ENCODE assay signal across 14 cellular contexts in genomic region chr1:184930645-184931044, GRCh38. TPM values are rescaled to one million over a fixed set of nuclear protein-coding genes. Genes with fewer than 3 reads are reported as not detected.
DNase-seq lines count a peak whose midpoint lies in the region; ATAC-seq and TF ChIP-seq lines count a peak whose summit lies in the region.
"Had no signal": no experiment of that assay in that cellular context is flagged by ENCODE, and none has a peak within 500 bp of the region (broad histone marks: within the 10 kb centered on the region; RNA-seq: fewer than 3 reads in every experiment).

No MANE protein-coding gene starts in this region.

- H3K4me1 Mint-ChIP-seq in CD4-positive, alpha-beta T cell (ENCODE audit: low read depth): no peaks in the 10 kb centered on the region
- peaks cover 13% of the 10 kb centered on the region for H3K4me1 Mint-ChIP-seq in Caco-2 (ENCODE audit: low read depth, unreplicated experiment)
- H3K4me1 Mint-ChIP-seq: B cell had no signal

- no peaks in the 10 kb centered on the region for H3K79me2 ChIP-seq in MM.1S (ENCODE audit: low read length)

- intact Hi-C loops in CD4-positive, alpha-beta T cell (cut with DNase I, micrococcal nuclease): no loop called here
- intact Hi-C loops in esophagus squamous epithelium (cut with DNase I) (no loop called here), Caco-2 (cut with micrococcal nuclease; ENCODE audit: unreplicated experiment) (loop anchor here (1.0 to 2.0 kb wide), 2 partner anchors 25 to 44 kb away; partner anchors contain the start of gene NIBAN1)

- H3K4me1 ChIP-seq in HEK293 (ENCODE audit: control insufficient read depth, insufficient read depth, low read length) (peaks cover 6% of the 10 kb centered on the region), esophagus squamous epithelium (peaks cover 0 to 42% (median 10%) of the 10 kb centered on the region in 3 donors), MM.1S (ENCODE audit: low read length) (no peaks in the 10 kb centered on the region), Caco-2 (peaks cover 10% of the 10 kb centered on the region; the same call in 1 of the 2 replicates)

- no peaks in the 10 kb centered on the region for H3K27me3 ChIP-seq in CD4-positive, alpha-beta T cell (ENCODE audit: control insufficient read depth, insufficient read depth, low read length)
- H3K27me3 ChIP-seq in esophagus squamous epithelium: no peaks in the 10 kb centered on the region
- H3K27me3 ChIP-seq in MM.1S (replicated peaks; ENCODE audit: insufficient read depth, low read length): no peaks in the 10 kb centered on the region
- H3K27me3 ChIP-seq in Caco-2 (replicated peaks; ENCODE audit: control insufficient read depth, insufficient read depth, low read length): no peaks in the 10 kb centered on the region
- H3K27me3 ChIP-seq: upper lobe of right lung had no signal

- no peaks in the 10 kb centered on the region for H3K36me3 Mint-ChIP-seq in CD4-positive, alpha-beta T cell (ENCODE audit: low read depth)
- peaks cover 5% of the 10 kb centered on the region for H3K36me3 Mint-ChIP-seq in Caco-2 (ENCODE audit: insufficient read depth, unreplicated experiment)

- H3K4me3 ChIP-seq in HEK293 (ENCODE audit: low read depth, low read length) (no peak overlapping the region), esophagus squamous epithelium (peak overlapping the region in 1 of 4 donors; percentile 19), MM.1S (ENCODE audit: low read length) (no peak overlapping the region), Caco-2 (ENCODE audit: low read depth, low read length) (no peak overlapping the region)
- H3K4me3 ChIP-seq: upper lobe of right lung had no signal

- 84 to 86% methylated on average over 3 of the region's 3 CpGs for WGBS in esophagus squamous epithelium, 2 donors

- POLR2A ChIA-PET in CD4-positive, alpha-beta T cell (lab: Charles Lee): no interaction called here
- POLR2A ChIA-PET in HEK293 (lab: Yijun Ruan, JAX) (no interaction called here), Caco-2 (lab: Charles Lee) (no interaction called here)

- no peak overlapping the region for H3K27ac Mint-ChIP-seq in CD4-positive, alpha-beta T cell
- no peak overlapping the region for H3K27ac Mint-ChIP-seq in Caco-2 (ENCODE audit: unreplicated experiment)
- H3K27ac Mint-ChIP-seq: B cell, IgD-negative memory B cell, nephron progenitor cell had no signal

- no peak overlapping the region for H3K9ac ChIP-seq in MM.1S (ENCODE audit: low read length)

- H3K9me3 Mint-ChIP-seq in CD4-positive, alpha-beta T cell: peaks cover 6% of the 10 kb centered on the region
- peaks cover 18% of the 10 kb centered on the region for H3K9me3 Mint-ChIP-seq in Caco-2 (ENCODE audit: unreplicated experiment)

- H3K27ac ChIP-seq in CD4-positive, alpha-beta T cell (ENCODE audit: low read depth, low read length): no peak overlapping the region
- H3K27ac ChIP-seq in HEK293 (ENCODE audit: extremely low read depth, low read depth, low read length): no peak overlapping the region
- peak overlapping the region in 3 of 4 donors; percentile 42 to 67 (median 59) for H3K27ac ChIP-seq in esophagus squamous epithelium
- no peak overlapping the region for H3K27ac ChIP-seq in MM.1S (ENCODE audit: low read length)
- H3K27ac ChIP-seq: upper lobe of right lung had no signal

- H3K27me3 Mint-ChIP-seq in CD4-positive, alpha-beta T cell: no peaks in the 10 kb centered on the region
- H3K27me3 Mint-ChIP-seq in Caco-2 (ENCODE audit: insufficient read depth, unreplicated experiment): no peaks in the 10 kb centered on the region
- H3K27me3 Mint-ChIP-seq: B cell, IgD-negative memory B cell had no signal

- H3F3A ChIP-seq in MM.1S (ENCODE audit: insufficient read depth, low read length): no peaks in the 10 kb centered on the region

- no peak overlapping the region for H3K4me3 Mint-ChIP-seq in CD4-positive, alpha-beta T cell
- no peak overlapping the region for H3K4me3 Mint-ChIP-seq in Caco-2 (ENCODE audit: unreplicated experiment)
- H3K4me3 Mint-ChIP-seq: B cell, IgD-negative memory B cell, nephron progenitor cell had no signal

- H3K9me2 ChIP-seq in MM.1S (replicated peaks; ENCODE audit: insufficient read depth, low read length): no peaks in the 10 kb centered on the region

- DNase-seq in CD4-positive, alpha-beta T cell: no peak
- DNase-seq in NOMO-1 treated with DMSO at 0.1 percent for 48 hours (lab: John Stamatoyannopoulos, UW; ENCODE audit: unreplicated experiment) (peak; percentile 89), esophagus squamous epithelium (lab: John Stamatoyannopoulos, UW) (no peak), MM.1S (no peak), Caco-2 (no peak)
- DNase-seq: hippocampal formation, nephron progenitor cell, retina, upper lobe of right lung had no signal

- peak; percentile 46 for ATAC-seq in CD4-positive, alpha-beta T cell (ENCODE audit: poor library complexity)
- no peak for ATAC-seq in HG03039 (IDR thresholded peaks at IDR 0.05; ENCODE audit: unreplicated experiment)
- ATAC-seq: SK-N-SH treated with all-trans-retinoic acid at 6 μM for 48 hours, upper lobe of right lung had no signal

- CTCF ChIA-PET in CD4-positive, alpha-beta T cell (lab: Charles Lee): no interaction called here
- CTCF ChIA-PET in HEK293 (lab: Yijun Ruan, JAX) (interaction anchor here (1.0 kb wide), 1 partner anchor 9 kb away, joined by 3 read pairs; no protein-coding TSS in a partner anchor), Caco-2 (lab: Charles Lee) (no interaction called here)

- TF ChIP-seq POLR2A in esophagus squamous epithelium (IDR thresholded peaks at IDR 0.05): no peak

- H4K20me1 ChIP-seq in MM.1S (ENCODE audit: insufficient read depth, low read length): no peaks in the 10 kb centered on the region

- no peak overlapping the region for H2AFZ ChIP-seq in MM.1S (ENCODE audit: low read length)

- no peak for TF ChIP-seq CTCF in CD4-positive, alpha-beta T cell (IDR thresholded peaks at IDR 0.05)
- TF ChIP-seq CTCF in HEK293 (tag by site-specific recombination; IDR thresholded peaks at IDR 0.05): no peak
- TF ChIP-seq CTCF in esophagus squamous epithelium (IDR thresholded peaks at IDR 0.05): no peak
- no peak for TF ChIP-seq CTCF in MM.1S (IDR thresholded peaks at IDR 0.05; ENCODE audit: low read length)
- TF ChIP-seq CTCF in Caco-2 (IDR thresholded peaks at IDR 0.05; ENCODE audit: insufficient read depth in 1 of 2, low read depth in 1 of 2, low read length in 1 of 2, severe bottlenecking in 1 of 2, unreplicated experiment in 1 of 2): no peak

- BruUV-seq in Caco-2 (replicated peaks; lab: Mats Ljungman, UMichigan): no TSS peak

- H3K36me3 ChIP-seq in HEK293 (ENCODE audit: control insufficient read depth in 2 of 2, insufficient read depth in 1 of 2, low read length in 2 of 2): no peaks in the 10 kb centered on the region
- no peaks in the 10 kb centered on the region for H3K36me3 ChIP-seq in esophagus squamous epithelium
- H3K36me3 ChIP-seq in MM.1S (replicated peaks; ENCODE audit: insufficient read depth, low read length): no peaks in the 10 kb centered on the region
- H3K36me3 ChIP-seq in Caco-2 (ENCODE audit: control insufficient read depth, insufficient read depth, low read length): no peaks in the 10 kb centered on the region
- H3K36me3 ChIP-seq: upper lobe of right lung had no signal

- no peaks in the 10 kb centered on the region for H3K9me3 ChIP-seq in CD4-positive, alpha-beta T cell (ENCODE audit: control insufficient read depth, low read length)
- H3K9me3 ChIP-seq in HEK293 (ENCODE audit: control insufficient read depth, insufficient read depth, low read depth, low read length) (no peaks in the 10 kb centered on the region), esophagus squamous epithelium (no peaks in the 10 kb centered on the region), MM.1S (replicated peaks; ENCODE audit: insufficient read depth, low read length) (no peaks in the 10 kb centered on the region), Caco-2 (no peaks in the 10 kb centered on the region; the same call in 1 of the 2 replicates)
- H3K9me3 ChIP-seq: upper lobe of right lung had no signal

- no peak overlapping the region for H3K4me2 ChIP-seq in MM.1S (ENCODE audit: low read depth, low read length)

TF ChIP-seq in HEK293, 187 proteins besides CTCF, POLR2A, EP300 and RAD21 (continues in another document):
- TF ChIP-seq ZSCAN16 (tag by site-specific recombination; IDR thresholded peaks at IDR 0.05) (0 out of 2 replicates have a peak, but pooled peaks have one; percentile 57), ZNF610 (tag by site-specific recombination; IDR thresholded peaks at IDR 0.05; ENCODE audit: borderline replicate concordance) (peak; percentile 79), ZNF324 (tag by site-specific recombination; IDR thresholded peaks at IDR 0.05) (0 out of 2 replicates have a peak, but pooled peaks have one; percentile 77), PRDM4 (tag by site-specific recombination; IDR thresholded peaks at IDR 0.05) (peak; percentile 89), ZNF585B (tag by site-specific recombination; IDR thresholded peaks at IDR 0.05) (no peak)

RNA-seq across cellular contexts. Expression of gene NIBAN1, which starts 43.7 kb away (rescaled TPM):
- 10 to 100 TPM; 18.5 to 20.4 TPM for total RNA-seq in CD4-positive, alpha-beta T cell
- 100 to 1,000 TPM in 1 of 4 donors, 10 to 100 TPM in 3; 23.8 to 146 (median 54.2) TPM for total RNA-seq in esophagus squamous epithelium
- 14.3 and 20.8 TPM in 2 replicates for total RNA-seq in Caco-2 (2022)

Comparison
In these comparisons a context has a peak if more than half of its experiments do, and no peak if none do; other contexts are left out.
1. H3K27ac ChIP-seq: peak in esophagus squamous epithelium (3 of 4); none in CD4-positive, alpha-beta T cell (single experiment), HEK293 (single experiment) and MM.1S (single experiment).